Comparison of ENCODE assay signal across 1 cellular context in the genomic region with DNA sequence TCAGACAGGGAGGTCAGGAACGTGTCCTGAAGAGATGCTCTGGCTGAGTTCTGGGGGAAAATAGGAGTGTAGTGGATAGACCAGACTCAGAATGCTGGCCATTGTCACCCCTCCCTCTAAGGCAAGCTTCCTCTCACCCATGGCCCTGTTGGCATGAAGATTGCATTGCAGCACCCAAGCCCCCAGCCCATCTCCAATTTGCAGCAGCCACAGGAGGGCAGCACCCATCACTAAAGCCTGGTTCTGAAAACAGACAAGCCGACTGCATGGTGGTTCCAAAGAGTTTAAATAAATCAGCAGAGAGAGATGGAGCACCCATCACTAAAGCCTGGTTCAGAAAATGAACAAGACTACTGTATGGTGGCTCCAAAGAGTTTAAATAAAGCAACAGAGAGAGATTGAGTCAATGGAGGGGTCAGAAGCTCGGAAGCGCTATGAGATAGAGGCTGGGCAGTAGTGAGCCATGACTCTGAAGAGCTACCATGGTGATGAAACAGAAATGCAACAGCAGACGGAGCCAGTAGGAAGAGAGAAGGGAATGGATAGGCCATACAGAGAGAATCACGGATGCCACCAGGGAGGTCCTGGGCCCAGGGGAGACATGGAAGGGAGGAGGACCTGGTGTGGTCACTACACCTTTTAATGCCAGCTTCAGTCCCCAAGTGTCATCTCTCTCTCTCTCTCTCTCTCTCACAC.
TF ChIP-seq lines count a peak whose summit lies in the region.

No MANE protein-coding gene starts in this region.

TF ChIP-seq in HepG2, 621 proteins besides CTCF, POLR2A, EP300 and RAD21 (continued from another document):
- TF ChIP-seq ZSCAN5A (CRISPR knock-in tag; IDR thresholded peaks at IDR 0.05; ENCODE audit: borderline replicate concordance) = no peak
- TF ChIP-seq KLF12 (CRISPR knock-in tag; IDR thresholded peaks at IDR 0.05; ENCODE audit: borderline replicate concordance) = no peak
- TF ChIP-seq ZMYM2 (CRISPR knock-in tag; IDR thresholded peaks at IDR 0.05) = no peak
- no peak for TF ChIP-seq CREM (IDR thresholded peaks at IDR 0.05)
- TF ChIP-seq CREM (CRISPR knock-in tag; IDR thresholded peaks at IDR 0.05) = no peak
- TF ChIP-seq, protein P1, sequence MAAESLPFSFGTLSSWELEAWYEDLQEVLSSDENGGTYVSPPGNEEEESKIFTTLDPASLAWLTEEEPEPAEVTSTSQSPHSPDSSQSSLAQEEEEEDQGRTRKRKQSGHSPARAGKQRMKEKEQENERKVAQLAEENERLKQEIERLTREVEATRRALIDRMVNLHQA (CRISPR knock-in tag; IDR thresholded peaks at IDR 0.05) = no peak
- TF ChIP-seq SP1 (IDR thresholded peaks at IDR 0.05) = no peak
- no peak for TF ChIP-seq SP1 (CRISPR knock-in tag; IDR thresholded peaks at IDR 0.05)
- TF ChIP-seq ZNF570 (CRISPR knock-in tag; IDR thresholded peaks at IDR 0.05; ENCODE audit: borderline replicate concordance) = no peak
- TF ChIP-seq JUN (CRISPR knock-in tag; IDR thresholded peaks at IDR 0.05) = no peak
- no peak for TF ChIP-seq FOXK2 (IDR thresholded peaks at IDR 0.05)
- TF ChIP-seq, protein P2, sequence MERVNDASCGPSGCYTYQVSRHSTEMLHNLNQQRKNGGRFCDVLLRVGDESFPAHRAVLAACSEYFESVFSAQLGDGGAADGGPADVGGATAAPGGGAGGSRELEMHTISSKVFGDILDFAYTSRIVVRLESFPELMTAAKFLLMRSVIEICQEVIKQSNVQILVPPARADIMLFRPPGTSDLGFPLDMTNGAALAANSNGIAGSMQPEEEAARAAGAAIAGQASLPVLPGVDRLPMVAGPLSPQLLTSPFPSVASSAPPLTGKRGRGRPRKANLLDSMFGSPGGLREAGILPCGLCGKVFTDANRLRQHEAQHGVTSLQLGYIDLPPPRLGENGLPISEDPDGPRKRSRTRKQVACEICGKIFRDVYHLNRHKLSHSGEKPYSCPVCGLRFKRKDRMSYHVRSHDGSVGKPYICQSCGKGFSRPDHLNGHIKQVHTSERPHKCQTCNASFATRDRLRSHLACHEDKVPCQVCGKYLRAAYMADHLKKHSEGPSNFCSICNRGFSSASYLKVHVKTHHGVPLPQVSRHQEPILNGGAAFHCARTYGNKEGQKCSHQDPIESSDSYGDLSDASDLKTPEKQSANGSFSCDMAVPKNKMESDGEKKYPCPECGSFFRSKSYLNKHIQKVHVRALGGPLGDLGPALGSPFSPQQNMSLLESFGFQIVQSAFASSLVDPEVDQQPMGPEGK (CRISPR knock-in tag; IDR thresholded peaks at IDR 0.05) = no peak
